ENCODE assay signal across 14 cellular contexts in the genomic region with DNA sequence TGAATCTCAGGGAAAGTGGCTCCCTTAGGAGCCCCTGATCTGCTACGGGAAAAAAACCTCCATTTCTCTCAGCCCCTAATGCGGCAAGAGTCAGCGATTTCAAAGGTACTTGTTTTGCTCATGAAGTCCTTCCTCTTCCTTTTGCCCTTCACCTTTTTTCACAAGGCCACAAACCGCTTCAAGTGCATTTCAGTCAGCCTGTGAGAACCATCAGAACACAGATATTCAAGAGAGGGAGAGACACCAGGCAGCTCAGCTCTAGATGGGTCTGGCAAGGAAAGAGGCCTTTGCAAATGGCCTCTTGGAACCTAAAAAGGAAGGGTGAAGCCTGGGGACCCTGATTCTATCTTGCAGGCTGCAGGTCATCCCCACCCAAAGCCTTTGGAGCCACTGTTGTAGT.
DNase-seq lines count a peak whose midpoint lies in the region; ATAC-seq and TF ChIP-seq lines count a peak whose summit lies in the region.
"Had no signal": no experiment of that assay in that cellular context is flagged by ENCODE, and none has a peak within 500 bp of the region (broad histone marks: within the 10 kb centered on the region; RNA-seq: fewer than 3 reads in every experiment).

No MANE protein-coding gene starts in this region.

- H3K79me2 ChIP-seq in GM23248 (ENCODE audit: insufficient read depth), result peaks cover 100% of the 10 kb centered on the region

- no peak for TF ChIP-seq CTCF in left lung (IDR thresholded peaks at IDR 0.05)

- H3K27ac ChIP-seq in GM23248 (peak overlapping the region; percentile 68), left lung (peak overlapping the region; percentile 34 to 55), stomach smooth muscle (ENCODE audit: low read length) (peak overlapping the region; percentile 50)

- 60 to 70% methylated on average over 4 of the region's 4 CpGs for WGBS in GM23248 (ENCODE audit: low coverage in 1 of 2, low lambda C conversion rate in 2 of 2, missing lambda C conversion rate in 2 of 2), 2 experiments

- H3K27me3 ChIP-seq in GM23248 (replicated peaks; ENCODE audit: insufficient read depth) (no peaks in the 10 kb centered on the region), adipocyte (replicated peaks; ENCODE audit: control insufficient read depth, insufficient read depth, low read length) (no peaks in the 10 kb centered on the region), left lung (no peaks in the 10 kb centered on the region), stomach smooth muscle (ENCODE audit: control insufficient read depth in 1 of 2, insufficient read depth in 2 of 2, low read length in 2 of 2) (no peaks in the 10 kb centered on the region)

- H3K4me2 ChIP-seq in GM23248 (ENCODE audit: unreplicated experiment), result no peak overlapping the region

- H3K9me2 ChIP-seq in GM23248 (ENCODE audit: insufficient read depth), result no peaks in the 10 kb centered on the region

- DNase-seq in GM23248 (no peak), adipocyte (ENCODE audit: low read depth) (no peak), left lung (no peak), NCI-H446 treated with DMSO at 0.1 percent for 48 hours (lab: John Stamatoyannopoulos, UW) (no peak), midbrain (lab: John Stamatoyannopoulos, UW) (no peak)
- DNase-seq: activated CD4-positive, alpha-beta memory T cell treated with anti-CD3 and anti-CD28 coated beads, Interleukin-2, amount 10 ng/mL, durations not matched to agents 7 days and 5 days; endodermal cell; hippocampal formation; NCI-H2081 had no signal

- H3K4me1 ChIP-seq in GM23248 (ENCODE audit: insufficient read depth) (peaks cover 39% of the 10 kb centered on the region), adipocyte (ENCODE audit: control insufficient read depth, insufficient read depth, low read length) (peaks cover 50% of the 10 kb centered on the region), left lung (peaks cover 12 to 14% of the 10 kb centered on the region in 2 donors), stomach smooth muscle (ENCODE audit: control insufficient read depth, insufficient read depth, low read length) (peaks cover 37% of the 10 kb centered on the region)

- H3K4me3 ChIP-seq in GM23248, result no peak overlapping the region
- peak overlapping the region; percentile 59 for H3K4me3 ChIP-seq in adipocyte (ENCODE audit: low read length)
- H3K4me3 ChIP-seq in left lung, result no peak overlapping the region
- peak overlapping the region in 1 of 2 donors; percentile 22 for H3K4me3 ChIP-seq in stomach smooth muscle (ENCODE audit: low read length in 2 of 2)
- H3K4me3 ChIP-seq: K562 had no signal

- no peak overlapping the region for H2AFZ ChIP-seq in GM23248

- H3K36me3 ChIP-seq in GM23248 (ENCODE audit: low read depth), result no peaks in the 10 kb centered on the region
- no peaks in the 10 kb centered on the region for H3K36me3 ChIP-seq in adipocyte (ENCODE audit: control insufficient read depth, insufficient read depth, low read length, severe bottlenecking)
- H3K36me3 ChIP-seq in left lung, result no peaks in the 10 kb centered on the region
- no peaks in the 10 kb centered on the region for H3K36me3 ChIP-seq in stomach smooth muscle (ENCODE audit: control insufficient read depth in 2 of 2, insufficient read depth in 2 of 2, low read length in 2 of 2)

- intact Hi-C loops in left lung (cut with DNase I), result loop anchor here in 1 of 2 donors (10.0 kb wide), 1 partner anchor 53 kb away; no protein-coding TSS in a partner anchor

- H4K20me1 ChIP-seq in GM23248 (ENCODE audit: insufficient read depth), result peaks cover 5% of the 10 kb centered on the region; the same call in 1 of the 2 replicates

- H3K9ac ChIP-seq in GM23248 (peak overlapping the region; percentile 46; the same call in 1 of the 2 replicates), adipocyte (ENCODE audit: low read length) (peak overlapping the region; percentile 71), stomach smooth muscle (ENCODE audit: low read length in 2 of 2) (no peak overlapping the region)

- ATAC-seq in left lung, result no peak
- no peak for ATAC-seq in GM18858 (IDR thresholded peaks at IDR 0.05; ENCODE audit: unreplicated experiment)
- ATAC-seq in GM18907 (IDR thresholded peaks at IDR 0.05; ENCODE audit: unreplicated experiment), result no peak
- ATAC-seq: activated naive CD4-positive, alpha-beta T cell treated with anti-CD3 and anti-CD28 coated beads, Interleukin-2, amount 50 U/mL, for 72 hours; K562 had no signal

- in situ Hi-C loops in GM23248 (cut with MboI), result no loop called here

- H3F3A ChIP-seq in GM23248 (ENCODE audit: insufficient read depth), result peaks cover 26% of the 10 kb centered on the region

- no peaks in the 10 kb centered on the region for H3K9me3 ChIP-seq in GM23248 (ENCODE audit: low read depth)
- no peaks in the 10 kb centered on the region for H3K9me3 ChIP-seq in adipocyte (ENCODE audit: control insufficient read depth, low read length)
- H3K9me3 ChIP-seq in left lung, result no peaks in the 10 kb centered on the region
- no peaks in the 10 kb centered on the region for H3K9me3 ChIP-seq in stomach smooth muscle (ENCODE audit: control insufficient read depth in 2 of 2, low read length in 2 of 2)

Comparison
In these comparisons a context has a peak if more than half of its experiments do, and no peak if none do; other contexts are left out.
1. H3K9ac ChIP-seq: peak in GM23248 (single experiment) and adipocyte (single experiment); none in stomach smooth muscle (0 of 2).
2. Peak in every context shown above with its lines, with median percentiles within 50 percentile points of each other: H3K27ac ChIP-seq.